In the genomic region with DNA sequence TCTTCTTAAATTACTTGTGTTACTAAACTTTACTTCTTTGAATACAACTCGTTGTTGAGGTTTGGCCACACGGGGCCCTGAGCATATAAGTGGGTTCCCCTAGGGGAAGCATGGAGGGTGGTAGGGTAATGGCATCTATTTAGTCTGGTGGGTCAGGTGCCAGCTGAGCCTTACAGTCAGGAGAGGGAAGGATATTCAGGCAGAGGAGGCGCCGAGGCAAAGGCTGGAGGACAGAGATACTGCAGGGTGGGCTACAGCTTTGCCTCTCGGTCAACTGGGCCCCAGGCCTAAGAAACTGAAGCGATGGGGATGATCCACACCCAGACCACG, we compare ENCODE assay signal across 8 cellular contexts. TPM values are rescaled to one million over a fixed set of nuclear protein-coding genes. Genes with fewer than 3 reads are reported as not detected.
DNase-seq lines count a peak whose midpoint lies in the region; TF ChIP-seq lines count a peak whose summit lies in the region.

No MANE protein-coding gene starts in this region.

- DNase-seq in activated CD4-positive, alpha-beta T cell treated with anti-CD3 and anti-CD28 coated beads, Interleukin-2, amount 10 ng/mL, durations not matched to agents 7 days and 5 days, result peak; percentile 17
- no peak for DNase-seq in activated CD4-positive, alpha-beta T cell treated with anti-CD3 and anti-CD28 coated beads, Interleukin-2, amount 50 U/mL, for 48 hours
- peak in 1 of 2 donors; percentile 21 for DNase-seq in breast epithelium (ENCODE audit: low spot score in 2 of 2)
- DNase-seq in mesothelial cell of epicardium (ENCODE audit: low spot score in 2 of 2, unreplicated experiment in 2 of 2), result no peak
- DNase-seq in posterior cingulate gyrus, result no peak
- no peak for DNase-seq in stimulated activated naive CD4-positive, alpha-beta T cell (lab: John Stamatoyannopoulos, UW)
- DNase-seq in stimulated activated CD4-positive, alpha-beta T cell treated with anti-CD3 and anti-CD28 coated beads, Interleukin-15, amount 100 ng/mL, for 24 hours, result no peak

- peak overlapping the region; percentile 94 for H3K4me3 Mint-ChIP-seq in activated CD4-positive, alpha-beta T cell treated with anti-CD3 and anti-CD28 coated beads, Interleukin-2, amount 10 ng/mL, durations not matched to agents 7 days and 5 days
- H3K4me3 Mint-ChIP-seq in mesothelial cell of epicardium, result peak overlapping the region; percentile 91

- H3K27ac ChIP-seq in HUES6 (ENCODE audit: low read depth, low read length), result no peak overlapping the region
- peak overlapping the region; percentile 81 to 92 for H3K27ac ChIP-seq in breast epithelium

- no peak for TF ChIP-seq POLR2A in breast epithelium (IDR thresholded peaks at IDR 0.05)

- H3K36me3 ChIP-seq in HUES6 (ENCODE audit: control insufficient read depth, insufficient read depth, low read length) (peaks cover 18% of the 10 kb centered on the region), breast epithelium (no peaks in the 10 kb centered on the region)

- CTCF ChIA-PET in activated CD4-positive, alpha-beta T cell treated with anti-CD3 and anti-CD28 coated beads, Interleukin-2, amount 10 ng/mL, durations not matched to agents 7 days and 5 days (lab: Charles Lee), result interaction anchor here (1.0 to 3.1 kb wide), 16 partner anchors 10 to 76 kb away, joined by 3 to 20 read pairs (median 5); no protein-coding TSS in a partner anchor

- H3K9me3 ChIP-seq in HUES6 (ENCODE audit: control insufficient read depth, insufficient read depth, low read depth, low read length) (no peaks in the 10 kb centered on the region), breast epithelium (no peaks in the 10 kb centered on the region)

- no peaks in the 10 kb centered on the region for H3K27me3 Mint-ChIP-seq in activated CD4-positive, alpha-beta T cell treated with anti-CD3 and anti-CD28 coated beads, Interleukin-2, amount 10 ng/mL, durations not matched to agents 7 days and 5 days
- H3K27me3 Mint-ChIP-seq in mesothelial cell of epicardium (ENCODE audit: low read depth), result no peaks in the 10 kb centered on the region

- H3K4me3 ChIP-seq in HUES6 (ENCODE audit: low read depth, low read length) (peak overlapping the region; percentile 83), breast epithelium (peak overlapping the region; percentile 95 to 100 (median 97))

- peaks cover 41% of the 10 kb centered on the region for H3K4me1 Mint-ChIP-seq in activated CD4-positive, alpha-beta T cell treated with anti-CD3 and anti-CD28 coated beads, Interleukin-2, amount 10 ng/mL, durations not matched to agents 7 days and 5 days
- H3K4me1 Mint-ChIP-seq in mesothelial cell of epicardium, result peaks cover 11% of the 10 kb centered on the region

- H3K9ac ChIP-seq in HUES6 (ENCODE audit: low read length), result peak overlapping the region; percentile 57

- POLR2A ChIA-PET in activated CD4-positive, alpha-beta T cell treated with anti-CD3 and anti-CD28 coated beads, Interleukin-2, amount 10 ng/mL, durations not matched to agents 7 days and 5 days (lab: Charles Lee), result interaction anchor here (0.6 kb wide), 2 partner anchors 20 to 69 kb away, joined by 3 to 7 read pairs; no protein-coding TSS in a partner anchor

- H3K36me3 Mint-ChIP-seq in activated CD4-positive, alpha-beta T cell treated with anti-CD3 and anti-CD28 coated beads, Interleukin-2, amount 10 ng/mL, durations not matched to agents 7 days and 5 days (ENCODE audit: low read depth), result peaks cover 32% of the 10 kb centered on the region
- peaks cover 5% of the 10 kb centered on the region for H3K36me3 Mint-ChIP-seq in mesothelial cell of epicardium

- H3K27me3 ChIP-seq in HUES6 (ENCODE audit: control insufficient read depth, insufficient read depth, low read length) (no peaks in the 10 kb centered on the region), breast epithelium (no peaks in the 10 kb centered on the region)

- H3K4me1 ChIP-seq in HUES6 (ENCODE audit: control insufficient read depth, insufficient read depth, low read length) (no peaks in the 10 kb centered on the region), breast epithelium (peaks cover 0 to 6% of the 10 kb centered on the region in 2 donors)

- H3K27ac Mint-ChIP-seq in activated CD4-positive, alpha-beta T cell treated with anti-CD3 and anti-CD28 coated beads, Interleukin-2, amount 10 ng/mL, durations not matched to agents 7 days and 5 days, result peak overlapping the region; percentile 93
- peak overlapping the region; percentile 95 for H3K27ac Mint-ChIP-seq in mesothelial cell of epicardium

- intact Hi-C loops in breast epithelium (cut with DNase I; ENCODE audit: low total_unique reads) (no loop called here), posterior cingulate gyrus (cut with DNase I) (no loop called here)

- no peak for TF ChIP-seq CTCF in breast epithelium (IDR thresholded peaks at IDR 0.05)
- no peak for TF ChIP-seq CTCF in mesothelial cell of epicardium (IDR thresholded peaks at IDR 0.05; ENCODE audit: unreplicated experiment)

- no peaks in the 10 kb centered on the region for H3K9me3 Mint-ChIP-seq in activated CD4-positive, alpha-beta T cell treated with anti-CD3 and anti-CD28 coated beads, Interleukin-2, amount 10 ng/mL, durations not matched to agents 7 days and 5 days
- no peaks in the 10 kb centered on the region for H3K9me3 Mint-ChIP-seq in mesothelial cell of epicardium

RNA-seq across cellular contexts. Expression of gene NECAP2, which starts 0.4 kb away (rescaled TPM):
- total RNA-seq in activated CD4-positive, alpha-beta T cell treated with anti-CD3 and anti-CD28 coated beads, Interleukin-2, amount 10 ng/mL, durations not matched to agents 7 days and 5 days, result 100 to 1,000 TPM; 107 to 115 TPM
- total RNA-seq in breast epithelium (10 to 100 TPM; 61.2 to 64.0 (median 62.9) TPM), mesothelial cell of epicardium (43.7 to 46.7 TPM (median 44.1 TPM) in 3 replicates)

RNA-seq across cellular contexts. Expression of gene SPATA21, which starts 2.9 kb away (rescaled TPM):
- total RNA-seq in activated CD4-positive, alpha-beta T cell treated with anti-CD3 and anti-CD28 coated beads, Interleukin-2, amount 10 ng/mL, durations not matched to agents 7 days and 5 days, result not detected
- total RNA-seq in breast epithelium (not detected), mesothelial cell of epicardium (0.16 to 0.20 TPM in 2 of 3 replicates, not detected in the other)
